8 cellular contexts compared by ENCODE assay signal in genomic region chr3:10115326-10116137, GRCh38. TPM values are rescaled to one million over a fixed set of nuclear protein-coding genes. Genes with fewer than 3 reads are reported as not detected.
DNase-seq lines count a peak whose midpoint lies in the region; ATAC-seq and TF ChIP-seq lines count a peak whose summit lies in the region.

Gene BRK1 (plus strand): TSS chr3:10115675. CDS start chr3:10115702, 27 bp downstream.

- H3K27me3 ChIP-seq in upper lobe of right lung: no peaks in the 10 kb centered on the region

- peaks cover 23% of the 10 kb centered on the region for H3K4me1 ChIP-seq in upper lobe of right lung

- H3K27ac ChIP-seq in upper lobe of right lung: peak within 1 kb of the TSS; percentile 87

- TF ChIP-seq CTCF in GM13976 (IDR thresholded peaks at IDR 0.05; ENCODE audit: borderline replicate concordance, control extremely low read depth, extremely low read depth, insufficient read depth, missing control alignments): no peak
- TF ChIP-seq CTCF in upper lobe of right lung (IDR thresholded peaks at IDR 0.05): no peak

- peak; percentile 99 for DNase-seq in GM13976 (ENCODE audit: low spot score)
- peak; percentile 87 for DNase-seq in NCI-H146 treated with DMSO at 0.1 percent for 48 hours (lab: John Stamatoyannopoulos, UW; ENCODE audit: unreplicated experiment)
- DNase-seq in amniotic epithelial cell (ENCODE audit: low read depth): peak; percentile 94
- peak; percentile 97 for DNase-seq in left cardiac atrium
- DNase-seq in posterior vena cava (ENCODE audit: low spot score): peak; percentile 98
- DNase-seq in upper lobe of right lung: peak; percentile 97

- intact Hi-C loops in T-helper 1 cell treated with Interleukin-12 subunit alpha and Interleukin-12 subunit beta and Interleukin-4 antibody, amounts not matched to agents 30 ng/mL and 1 ng/mL, for 36 hours (cut with micrococcal nuclease): loop anchor here (1.0 to 10.0 kb wide), 19 partner anchors 15 to 1153 kb away; partner anchors contain the start of genes ARPC4, BRPF1, CRELD1 and EMC3
- intact Hi-C loops in left cardiac atrium (cut with DNase I) (no loop called here), posterior vena cava (cut with DNase I) (loop anchor here in 1 of 2 donors (10.0 kb wide), 1 partner anchor 269 kb away; no protein-coding TSS in a partner anchor), upper lobe of right lung (cut with DNase I) (no loop called here)

- peaks cover 2% of the 10 kb centered on the region for H3K36me3 ChIP-seq in upper lobe of right lung

- peak within 1 kb of the TSS; percentile 86 for H3K4me3 ChIP-seq in upper lobe of right lung

- in situ Hi-C loops in GM13976 (cut with MboI; ENCODE audit: low sequenced_read_pairs, unreplicated experiment): no loop called here

- peak; percentile 96 for ATAC-seq in HG02870 (IDR thresholded peaks at IDR 0.05; ENCODE audit: unreplicated experiment)
- peak; percentile 100 for ATAC-seq in left cardiac atrium
- ATAC-seq in upper lobe of right lung: peak; percentile 100

- no peaks in the 10 kb centered on the region for H3K9me3 ChIP-seq in upper lobe of right lung

RNA-seq across cellular contexts. Expression of gene BRK1, which starts in this region (rescaled TPM):
- 116 and 126 TPM in 2 replicates for total RNA-seq in T-helper 1 cell treated with Interleukin-12 subunit alpha and Interleukin-12 subunit beta and Interleukin-4 antibody, amounts not matched to agents 30 ng/mL and 1 ng/mL, for 36 hours
- total RNA-seq in left cardiac atrium (10 to 100 TPM; 84.8 to 95.0 TPM), posterior vena cava (100 to 1,000 TPM in 1 of 2 donors, 10 to 100 TPM in 1; 98.9 to 125 TPM), upper lobe of right lung (112 TPM)

Comparison
In these comparisons a context has a peak if more than half of its experiments do, and no peak if none do; other contexts are left out.
1. Peak in every context shown above with its lines: DNase-seq, ATAC-seq, H3K4me3 ChIP-seq and H3K27ac ChIP-seq.